20 cellular contexts compared by ENCODE assay signal in genomic region chr21:31880816-31881215, GRCh38. TPM values are rescaled to one million over a fixed set of nuclear protein-coding genes. Genes with fewer than 3 reads are reported as not detected.
"Had no signal": no experiment of that assay in that cellular context is flagged by ENCODE, and none has a peak within 500 bp of the region (broad histone marks: within the 10 kb centered on the region; RNA-seq: fewer than 3 reads in every experiment).

No MANE protein-coding gene starts in this region.

- H3K36me3 ChIP-seq: heart right ventricle, neutrophil, suprapubic skin, thyroid gland, upper lobe of left lung, uterus had no signal

- H3K4me3 ChIP-seq: heart right ventricle, mucosa of descending colon, suprapubic skin, thyroid gland, upper lobe of left lung, uterus had no signal

- H3K9me3 Mint-ChIP-seq: nephron had no signal

- H3K27ac ChIP-seq: heart right ventricle, neutrophil, suprapubic skin, thyroid gland, upper lobe of left lung had no signal

- H3K27me3 ChIP-seq: thyroid gland, upper lobe of left lung, uterus had no signal

- ATAC-seq: esophagus mucosa; heart right ventricle; left lobe of liver; mucosa of descending colon; stimulated activated naive CD8-positive, alpha-beta T cell treated with anti-CD3 and anti-CD28 coated beads, Interleukin-15, Interleukin-2, amounts not matched to agents 100 U/mL and 50 U/mL, for 24 hours had no signal

- H3K9me3 ChIP-seq: heart right ventricle, mucosa of descending colon, neutrophil, suprapubic skin, thyroid gland, upper lobe of left lung, uterus had no signal

- DNase-seq: effector memory CD4-positive, alpha-beta T cell; heart right ventricle; hypothalamus; mammary epithelial cell; mucosa of descending colon; small intestine; stimulated activated CD4-positive, alpha-beta T cell treated with anti-CD3 and anti-CD28 coated beads, Interleukin-2, amount 100 ng/mL, for 48 hours; stimulated activated naive CD8-positive, alpha-beta T cell treated with anti-CD3 and anti-CD28 coated beads, Interleukin-15, Interleukin-2, amounts not matched to agents 100 U/mL and 50 U/mL, for 24 hours; thyroid gland; upper lobe of left lung; uterus had no signal

- FAIRE-seq: endometrium, frontal cortex, islet of Langerhans, small intestine had no signal

RNA-seq across cellular contexts. Expression of gene HUNK, which starts 8.0 kb away (rescaled TPM):
- total RNA-seq: pulmonary artery endothelial cell had no signal
